In genomic region chr1:97138515-97139032, GRCh38 we compare ENCODE assay signal across 9 cellular contexts.
DNase-seq lines count a peak whose midpoint lies in the region; ATAC-seq and TF ChIP-seq lines count a peak whose summit lies in the region.
"Had no signal": no experiment of that assay in that cellular context is flagged by ENCODE, and none has a peak within 500 bp of the region (broad histone marks: within the 10 kb centered on the region; RNA-seq: fewer than 3 reads in every experiment).

No MANE protein-coding gene starts in this region.

- DNase-seq in BE2C (peak; percentile 17), KG1 (lab: John Stamatoyannopoulos, UW) (peak; percentile 29), left ventricle myocardium inferior (no peak), ecto neural progenitor cell (ENCODE audit: low spot score) (no peak), activated gamma-delta T cell treated with Interleukin-2 at 50 U/mL for 16 hours (no peak)
- no peak for DNase-seq in activated CD4-positive, CD25-positive, alpha-beta regulatory T cell treated with anti-CD3 and anti-CD28 coated beads, Interleukin-2, amount 50 U/mL, for 72 hours
- DNase-seq in activated CD4-positive, alpha-beta T cell treated with anti-CD3 and anti-CD28 coated beads, Interleukin-2, amount 50 U/mL, for 1 hour = no peak
- DNase-seq: DND-41 had no signal

- H3K27ac ChIP-seq in left ventricle myocardium inferior (replicated peaks) = peak overlapping the region; percentile 52

- TF ChIP-seq CTCF in BE2C (IDR thresholded peaks at IDR 0.05; ENCODE audit: low read depth, low read length) = no peak
- no peak for TF ChIP-seq CTCF in left ventricle myocardium inferior (IDR thresholded peaks at IDR 0.05; ENCODE audit: borderline replicate concordance)

- H3K4me3 ChIP-seq in BE2C (ENCODE audit: low read depth, low read length) (peak overlapping the region; percentile 42), left ventricle myocardium inferior (peak overlapping the region; percentile 51)

- intact Hi-C loops in left ventricle myocardium inferior (cut with micrococcal nuclease) = no loop called here

- H3K9me3 ChIP-seq in BE2C = no peaks in the 10 kb centered on the region
- no peaks in the 10 kb centered on the region for H3K9me3 ChIP-seq in left ventricle myocardium inferior (replicated peaks)

- ATAC-seq in GM21381 (IDR thresholded peaks at IDR 0.05; ENCODE audit: unreplicated experiment) = peak; percentile 38

- peaks cover 7% of the 10 kb centered on the region for H3K4me1 ChIP-seq in BE2C
- peaks cover 13% of the 10 kb centered on the region for H3K4me1 ChIP-seq in left ventricle myocardium inferior

- H3K36me3 ChIP-seq in BE2C (no peaks in the 10 kb centered on the region), left ventricle myocardium inferior (no peaks in the 10 kb centered on the region)

- H3K27me3 ChIP-seq in BE2C = no peaks in the 10 kb centered on the region
- H3K27me3 ChIP-seq in left ventricle myocardium inferior (ENCODE audit: low read depth) = no peaks in the 10 kb centered on the region

Comparison
In these comparisons a context has a peak if more than half of its experiments do, and no peak if none do; other contexts are left out.
1. DNase-seq: peak in BE2C (single experiment) and KG1 (single experiment); none in left ventricle myocardium inferior (single experiment), activated CD4-positive, CD25-positive, alpha-beta regulatory T cell treated with anti-CD3 and anti-CD28 coated beads, Interleukin-2, amount 50 U/mL, for 72 hours (single experiment), activated CD4-positive, alpha-beta T cell treated with anti-CD3 and anti-CD28 coated beads, Interleukin-2, amount 50 U/mL, for 1 hour (single experiment), ecto neural progenitor cell (single experiment) and activated gamma-delta T cell treated with Interleukin-2 at 50 U/mL for 16 hours (single experiment).